Comparison of ENCODE assay signal across 21 cellular contexts in genomic region chr5:174457141-174457678, GRCh38.
A peak's percentile ranks its signal among the peaks of the same experiment; 100 is the strongest.
DNase-seq lines count a peak whose midpoint lies in the region; ATAC-seq, FAIRE-seq and TF ChIP-seq lines count a peak whose summit lies in the region.
"Had no signal": no experiment of that assay in that cellular context is flagged by ENCODE, and none has a peak within 500 bp of the region (broad histone marks: within the 10 kb centered on the region; RNA-seq: fewer than 3 reads in every experiment).

No MANE protein-coding gene starts in this region.

- FAIRE-seq in K562 (lab: Jason Lieb, UNC) = no peak
- FAIRE-seq: H54, HTR-8/SVneo had no signal

- intact Hi-C loops in A673 (cut with micrococcal nuclease; ENCODE audit: unreplicated experiment) = no loop called here
- intact Hi-C loops in K562 (cut with micrococcal nuclease) = no loop called here
- intact Hi-C loops in cardiac septum (cut with DNase I) = no loop called here

- H3K36me3 ChIP-seq in A673 (ENCODE audit: insufficient read depth, low read length, poor library complexity, severe bottlenecking) (no peaks in the 10 kb centered on the region), K562 (ENCODE audit: control insufficient read depth, insufficient read depth, low read length) (no peaks in the 10 kb centered on the region), parathyroid adenoma (ENCODE audit: control insufficient read depth, insufficient read depth, low read length) (no peaks in the 10 kb centered on the region)
- H3K36me3 ChIP-seq: MG63, SJCRH30 had no signal

- no peaks in the 10 kb centered on the region for H3K4me1 ChIP-seq in A673 (ENCODE audit: insufficient read depth, low read length, poor library complexity, severe bottlenecking)
- no peaks in the 10 kb centered on the region; a peak in 1 of 5 replicates for H3K4me1 ChIP-seq in K562 (replicated peaks in 1 of 2; ENCODE audit: control insufficient read depth in 2 of 2, insufficient read depth in 2 of 2, low read length in 2 of 2)
- H3K4me1 ChIP-seq in parathyroid adenoma = peaks cover 74% of the 10 kb centered on the region
- H3K4me1 ChIP-seq: SJCRH30 had no signal

- DNase-seq in A673 (ENCODE audit: low spot score) (peak; percentile 47), DMS 273 treated with DMSO at 0.1 percent for 48 hours (lab: John Stamatoyannopoulos, UW) (peak; percentile 21), K562 (ENCODE audit: extremely low read depth in 1 of 4, low spot score in 3 of 4) (no peak), KG1 (lab: John Stamatoyannopoulos, UW) (no peak), cardiac septum (ENCODE audit: low spot score) (no peak), substantia nigra (lab: John Stamatoyannopoulos, UW) (no peak)
- DNase-seq: CD8-positive, alpha-beta memory T cell; KBM-7; MG63; NCI-H1105 treated with DMSO at 0.1 percent for 48 hours; NCI-H146; NCI-H2029; NCI-H446; NCI-H524 treated with DMSO at 0.1 percent for 48 hours; SJCRH30; T-helper 1 cell had no signal

- H3K27ac ChIP-seq in A673 (ENCODE audit: low read depth, low read length, poor library complexity, severe bottlenecking) (no peak overlapping the region), K562 (ENCODE audit: extremely low read depth, low read depth, low read length) (no peak overlapping the region), parathyroid adenoma (peak overlapping the region; percentile 97), substantia nigra (ENCODE audit: low read depth, low read length, poor library complexity, severe bottlenecking) (no peak overlapping the region)
- H3K27ac ChIP-seq: C4-2B, SJCRH30 had no signal

- H3K9ac ChIP-seq in K562 (ENCODE audit: insufficient read depth in 1 of 2, low read depth in 2 of 2, low read length in 2 of 2) (no peak overlapping the region), parathyroid adenoma (no peak overlapping the region)

- no peaks in the 10 kb centered on the region for H3K79me2 ChIP-seq in K562 (ENCODE audit: control insufficient read depth, insufficient read depth, low read length)
- H3K79me2 ChIP-seq in parathyroid adenoma = no peaks in the 10 kb centered on the region

- H3K4me2 ChIP-seq in K562 (ENCODE audit: insufficient read depth, low read length) (no peak overlapping the region), parathyroid adenoma (ENCODE audit: low read length) (no peak overlapping the region)

- TF ChIP-seq POLR2A in K562 (conservative IDR thresholded peaks at IDR 0.05) = no peak

- TF ChIP-seq CTCF in A673 (conservative IDR thresholded peaks at IDR 0.05; ENCODE audit: low read depth, low read length) = no peak
- no peak for TF ChIP-seq CTCF in K562 (IDR thresholded peaks at IDR 0.05 in 2 of 3, conservative IDR thresholded peaks at IDR 0.05 in 1 of 3; ENCODE audit: insufficient read depth in 2 of 3, low read depth in 1 of 3, low read length in 3 of 3)
- no peak for TF ChIP-seq CTCF in parathyroid adenoma (IDR thresholded peaks at IDR 0.05)

- ATAC-seq in K562 = no peak
- ATAC-seq: Right ventricle myocardium inferior had no signal

- H4K20me1 ChIP-seq in K562 (replicated peaks; ENCODE audit: control insufficient read depth, insufficient read depth, low read length) = no peaks in the 10 kb centered on the region

- CTCF ChIA-PET in A673 (lab: Charles Lee) = no interaction called here
- CTCF ChIA-PET in K562 (lab: Yijun Ruan, JAX; ENCODE audit: low intra/inter-chr PET ratio) = no interaction called here

- H3K9me3 ChIP-seq in A673 (ENCODE audit: low read depth, low read length, poor library complexity, severe bottlenecking) = no peaks in the 10 kb centered on the region
- no peaks in the 10 kb centered on the region for H3K9me3 ChIP-seq in K562 (replicated peaks; ENCODE audit: control insufficient read depth, insufficient read depth, low read depth, low read length)
- no peaks in the 10 kb centered on the region for H3K9me3 ChIP-seq in parathyroid adenoma (ENCODE audit: control insufficient read depth, low read length)
- H3K9me3 ChIP-seq: MG63 had no signal

- no TSS peak for BruUV-seq in A673 (replicated peaks; lab: Mats Ljungman, UMichigan)
- no TSS peak for BruUV-seq in K562 (replicated peaks; lab: Mats Ljungman, UMichigan)

- H2AFZ ChIP-seq in K562 (ENCODE audit: low read depth, low read length) (no peak overlapping the region), parathyroid adenoma (no peak overlapping the region)

- no peak for TF ChIP-seq EP300 in K562 (IDR thresholded peaks at IDR 0.05; ENCODE audit: low read length)

- no peak for TF ChIP-seq RAD21 in K562 (CRISPR knock-in tag; conservative IDR thresholded peaks at IDR 0.05 in 1 of 2, IDR thresholded peaks at IDR 0.05 in 1 of 2)

- in situ Hi-C loops in K562 (cut with MboI) = no loop called here

- no peaks in the 10 kb centered on the region for H3K9me1 ChIP-seq in K562 (ENCODE audit: control insufficient read depth, insufficient read depth, low read length)

- H3K27me3 ChIP-seq in A673 (replicated peaks; ENCODE audit: insufficient read depth, low read depth, low read length, poor library complexity) (no peaks in the 10 kb centered on the region), K562 (ENCODE audit: control insufficient read depth in 2 of 2, insufficient read depth in 2 of 2, low read length in 2 of 2) (no peaks in the 10 kb centered on the region; a peak in 1 of 5 replicates), parathyroid adenoma (ENCODE audit: control insufficient read depth, insufficient read depth, low read length) (no peaks in the 10 kb centered on the region)
- H3K27me3 ChIP-seq: SJCRH30 had no signal

- H3K4me3 ChIP-seq in A673 (ENCODE audit: low read depth, low read length, poor library complexity, severe bottlenecking) = no peak overlapping the region
- H3K4me3 ChIP-seq in K562 = no peak overlapping the region
- H3K4me3 ChIP-seq in parathyroid adenoma (ENCODE audit: low read depth, low read length) = no peak overlapping the region
- H3K4me3 ChIP-seq: MG63, SJCRH30 had no signal

- POLR2A ChIA-PET in A673 (lab: Charles Lee; ENCODE audit: low non-redundant PET) (no interaction called here), K562 (lab: Yijun Ruan, JAX) (interaction anchor here (1.0 kb wide), 1 partner anchor 30 kb away, joined by 5 read pairs; no protein-coding TSS in a partner anchor)

- 4% methylated on average over 5 of the region's 5 CpGs for WGBS in K562 (ENCODE audit: insufficient coverage, low coverage, missing lambda C conversion rate)

TF ChIP-seq in K562, 482 proteins besides CTCF, POLR2A, EP300 and RAD21:
- TF ChIP-seq PYGO2 (tag; IDR thresholded peaks at IDR 0.05) (no peak), ZC3H4 (CRISPR knock-in tag; IDR thresholded peaks at IDR 0.05; ENCODE audit: borderline replicate concordance) (no peak), TARDBP (IDR thresholded peaks at IDR 0.05) (no peak), ZFP36 (IDR thresholded peaks at IDR 0.05; ENCODE audit: low read depth, low read length, partially characterized antibody) (peak; percentile 48)

Comparison
In these comparisons a context has a peak if more than half of its experiments do, and no peak if none do; other contexts are left out.
1. DNase-seq: peak in A673 (single experiment) and DMS 273 treated with DMSO at 0.1 percent for 48 hours (single experiment); none in K562 (0 of 4), KG1 (single experiment), cardiac septum (single experiment) and substantia nigra (0 of 49).